Comparison of ENCODE assay signal across 9 cellular contexts in genomic region chr22:32926600-32926999, GRCh38.
A peak's percentile ranks its signal among the peaks of the same experiment; 100 is the strongest.
DNase-seq lines count a peak whose midpoint lies in the region; ATAC-seq, FAIRE-seq and TF ChIP-seq lines count a peak whose summit lies in the region.
"Had no signal": no experiment of that assay in that cellular context is flagged by ENCODE, and none has a peak within 500 bp of the region (broad histone marks: within the 10 kb centered on the region; RNA-seq: fewer than 3 reads in every experiment).

No MANE protein-coding gene starts in this region.

- H3K27me3 Mint-ChIP-seq in WTC11 (ENCODE audit: low read depth): no peaks in the 10 kb centered on the region

- no peaks in the 10 kb centered on the region for H3K36me3 ChIP-seq in BE2C
- no peaks in the 10 kb centered on the region for H3K36me3 ChIP-seq in kidney (ENCODE audit: control insufficient read depth in 1 of 2, insufficient read depth in 2 of 2, low read length in 2 of 2)

- H3K9ac ChIP-seq in kidney (ENCODE audit: low read length in 2 of 2): no peak overlapping the region

- H3K36me3 Mint-ChIP-seq in WTC11: peaks cover 9% of the 10 kb centered on the region

- DNase-seq in BE2C (no peak), HFF-Myc (ENCODE audit: extremely low read depth, low read depth) (peak; percentile 33), WTC11 (ENCODE audit: low spot score) (no peak), kidney (no peak), NCI-H1048 (lab: John Stamatoyannopoulos, UW) (no peak), NCI-H1105 (lab: John Stamatoyannopoulos, UW) (no peak)

- H3K27ac Mint-ChIP-seq in WTC11: no peak overlapping the region

- peak; percentile 46 for FAIRE-seq in kidney (lab: Jason Lieb, UNC)

- ATAC-seq in WTC11: peak; percentile 61
- ATAC-seq in GM18858 (IDR thresholded peaks at IDR 0.05; ENCODE audit: unreplicated experiment): no peak
- no peak for ATAC-seq in HG03196 (IDR thresholded peaks at IDR 0.05; ENCODE audit: unreplicated experiment)

- H3K9me3 ChIP-seq in BE2C (peaks cover 8% of the 10 kb centered on the region), kidney (ENCODE audit: control insufficient read depth in 1 of 2, low read length in 2 of 2) (no peaks in the 10 kb centered on the region)

- TF ChIP-seq CTCF in BE2C (IDR thresholded peaks at IDR 0.05; ENCODE audit: low read depth, low read length) (peak; percentile 87), HFF-Myc (IDR thresholded peaks at IDR 0.05; ENCODE audit: low read depth, low read length, missing control alignments) (peak; percentile 69), WTC11 (IDR thresholded peaks at IDR 0.05) (peak; percentile 49), kidney (IDR thresholded peaks at IDR 0.05; ENCODE audit: borderline replicate concordance, extremely low read depth, insufficient read depth) (peak; percentile 59)

- H3K4me1 Mint-ChIP-seq in WTC11: no peaks in the 10 kb centered on the region

- CTCF ChIA-PET in WTC11 (lab: Charles Lee): interaction anchor here (1.0 to 2.0 kb wide), 2 partner anchors 60 to 92 kb away, joined by 4 to 5 read pairs; no protein-coding TSS in a partner anchor

- H3K27ac ChIP-seq in kidney (ENCODE audit: low read depth in 2 of 2, low read length in 2 of 2): no peak overlapping the region
- H3K27ac ChIP-seq: epithelial cell of prostate had no signal

- H3K4me1 ChIP-seq in BE2C (no peaks in the 10 kb centered on the region; the same call in 1 of the 2 replicates), kidney (ENCODE audit: control insufficient read depth in 1 of 2, insufficient read depth in 1 of 2, low read depth in 1 of 2, low read length in 2 of 2) (no peaks in the 10 kb centered on the region)

- no peaks in the 10 kb centered on the region for H3K9me3 Mint-ChIP-seq in WTC11

- POLR2A ChIA-PET in WTC11 (lab: Charles Lee): no interaction called here

- no peak overlapping the region for H3K4me3 ChIP-seq in BE2C (ENCODE audit: low read depth, low read length)
- H3K4me3 ChIP-seq in HFF-Myc (replicated peaks; ENCODE audit: low read depth, low read length): no peak overlapping the region
- no peak overlapping the region for H3K4me3 ChIP-seq in kidney (ENCODE audit: low read length in 2 of 2)

- H3K27me3 ChIP-seq in BE2C: no peaks in the 10 kb centered on the region

- no peak overlapping the region for H3K4me3 Mint-ChIP-seq in WTC11

- intact Hi-C loops in kidney (cut with DNase I): loop anchor here (10.0 kb wide), 1 partner anchor 58 kb away; no protein-coding TSS in a partner anchor

TF ChIP-seq in WTC11, 78 proteins besides CTCF, POLR2A, EP300 and RAD21:
- TF ChIP-seq GABPB1 (CRISPR knock-in tag; IDR thresholded peaks at IDR 0.05): no peak
- TF ChIP-seq ZNF219 (CRISPR knock-in tag; IDR thresholded peaks at IDR 0.05; ENCODE audit: borderline replicate concordance): no peak
- no peak for TF ChIP-seq FOXP1 (CRISPR knock-in tag; IDR thresholded peaks at IDR 0.05; ENCODE audit: borderline replicate concordance)
- no peak for TF ChIP-seq HMGA2 (CRISPR knock-in tag; IDR thresholded peaks at IDR 0.05)
- no peak for TF ChIP-seq PREB (CRISPR knock-in tag; IDR thresholded peaks at IDR 0.05; ENCODE audit: borderline replicate concordance)
- no peak for TF ChIP-seq CDX4 (CRISPR knock-in tag; IDR thresholded peaks at IDR 0.05; ENCODE audit: borderline replicate concordance)
- TF ChIP-seq NFATC4 (CRISPR knock-in tag; IDR thresholded peaks at IDR 0.05): no peak
- no peak for TF ChIP-seq ZNF281 (CRISPR knock-in tag; IDR thresholded peaks at IDR 0.05)
- no peak for TF ChIP-seq ZNF263 (CRISPR knock-in tag; IDR thresholded peaks at IDR 0.05; ENCODE audit: low read depth)
- no peak for TF ChIP-seq JUN (CRISPR knock-in tag; IDR thresholded peaks at IDR 0.05)
